ENCODE assay signal across 2 cellular contexts in the genomic region with DNA sequence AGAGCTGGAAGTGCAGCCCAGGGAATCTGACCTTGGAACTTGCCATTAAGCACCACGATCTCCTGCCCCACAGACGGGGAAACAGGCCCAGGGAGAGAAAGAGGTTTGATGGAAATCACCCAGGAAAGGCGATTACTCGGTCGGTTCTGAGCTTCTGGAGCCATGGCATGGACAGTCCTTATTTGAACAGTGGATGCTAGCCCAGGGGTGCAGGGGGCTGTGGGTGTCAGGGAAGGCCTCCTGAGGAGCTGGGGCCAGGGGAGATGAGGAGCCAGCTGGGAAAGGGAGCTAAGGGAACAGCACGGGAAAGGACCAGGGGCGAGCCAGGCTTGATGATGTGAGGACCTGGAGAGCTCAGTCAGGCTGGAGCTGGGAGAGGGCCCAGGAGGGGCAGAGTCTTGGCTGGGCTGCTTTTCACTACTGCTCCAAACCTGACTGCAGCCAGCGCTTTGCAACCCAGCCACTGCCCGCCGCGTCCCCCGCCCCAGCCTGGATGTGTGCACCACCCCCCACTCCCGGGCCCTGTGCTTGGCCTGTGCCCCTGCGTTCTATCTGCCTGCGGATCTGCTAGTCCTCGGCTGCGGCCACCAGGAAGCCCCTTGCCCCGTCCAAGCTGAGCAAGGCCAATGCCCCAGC.
TF ChIP-seq lines count a peak whose summit lies in the region.

No MANE protein-coding gene starts in this region.

TF ChIP-seq in HepG2, 621 proteins besides CTCF, POLR2A, EP300 and RAD21:
- TF ChIP-seq NFIC (IDR thresholded peaks at IDR 0.05; ENCODE audit: low read length): no peak
- 0 out of 2 replicates have a peak, but pooled peaks have one; percentile 28 for TF ChIP-seq ZFX (CRISPR knock-in tag; IDR thresholded peaks at IDR 0.05; ENCODE audit: low read depth)

TF ChIP-seq in IMR-90, 13 proteins besides CTCF, POLR2A, EP300 and RAD21:
- TF ChIP-seq RCOR1 (IDR thresholded peaks at IDR 0.05; ENCODE audit: insufficient replicate concordance, low read length) (no peak), RFX5 (IDR thresholded peaks at IDR 0.05; ENCODE audit: low read depth, low read length) (no peak), SMC3 (IDR thresholded peaks at IDR 0.05; ENCODE audit: low read depth, low read length) (no peak)
